Comparison of ENCODE assay signal across 11 cellular contexts in the genomic region with DNA sequence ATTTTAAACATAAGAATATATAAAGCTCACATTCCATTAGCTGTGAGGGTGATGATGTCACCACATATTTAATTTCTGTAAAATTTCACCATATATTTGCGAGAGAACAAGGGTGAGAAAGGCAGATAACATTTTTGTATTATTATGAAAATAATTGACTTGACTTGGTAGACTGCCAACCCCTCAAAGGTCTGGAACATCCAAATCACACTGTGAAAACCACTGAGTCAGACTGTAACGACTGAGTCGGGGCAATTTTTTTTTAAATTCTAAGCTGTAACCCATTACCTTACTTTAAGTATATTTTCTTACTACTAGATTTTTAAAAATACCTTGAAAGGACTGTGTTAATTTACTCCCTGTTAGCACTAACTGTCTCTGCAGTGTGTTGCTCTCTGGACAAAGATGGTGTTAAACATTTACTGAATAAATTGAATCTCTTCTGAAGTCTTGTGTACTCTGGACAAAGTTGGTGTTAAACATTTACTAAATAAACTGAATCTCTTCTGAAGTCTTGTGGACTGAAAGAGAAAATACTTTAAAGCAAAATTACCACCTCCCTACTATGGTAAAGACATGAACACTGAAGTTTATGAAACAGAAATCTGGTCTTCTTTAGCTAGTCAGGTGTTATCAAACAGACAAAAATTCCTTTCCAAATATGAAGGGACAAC. TPM values are rescaled to one million over a fixed set of nuclear protein-coding genes. Genes with fewer than 3 reads are reported as not detected.
DNase-seq lines count a peak whose midpoint lies in the region; ATAC-seq and TF ChIP-seq lines count a peak whose summit lies in the region.
"Had no signal": no experiment of that assay in that cellular context is flagged by ENCODE, and none has a peak within 500 bp of the region (broad histone marks: within the 10 kb centered on the region; RNA-seq: fewer than 3 reads in every experiment).

No MANE protein-coding gene starts in this region.

- WGBS in stomach, 5 donors, result 8 to 32% (median 22%) methylated on average over 3 of the region's 3 CpGs
- 25 to 27% methylated on average over 3 of the region's 3 CpGs for WGBS in tibial nerve, 2 donors

- H3K4me3 ChIP-seq in colonic mucosa, result no peak overlapping the region
- no peak overlapping the region for H3K4me3 ChIP-seq in stomach
- H3K4me3 ChIP-seq in tibial nerve, result no peak overlapping the region
- H3K4me3 ChIP-seq: vagina had no signal

- no peaks in the 10 kb centered on the region for H3K36me3 ChIP-seq in colonic mucosa
- H3K36me3 ChIP-seq in stomach, result no peaks in the 10 kb centered on the region
- no peaks in the 10 kb centered on the region for H3K36me3 ChIP-seq in tibial nerve
- H3K36me3 ChIP-seq: vagina had no signal

- no peak overlapping the region for H3K4me3 Mint-ChIP-seq in stimulated activated effector memory CD8-positive, alpha-beta T cell treated with anti-CD3 and anti-CD28 coated beads, Interleukin-12 subunit alpha, Interleukin-12 subunit beta, amount 100 ng/mL, for 72 hours
- H3K4me3 Mint-ChIP-seq: naive B cell had no signal

- H3K36me3 Mint-ChIP-seq in stimulated activated effector memory CD8-positive, alpha-beta T cell treated with anti-CD3 and anti-CD28 coated beads, Interleukin-12 subunit alpha, Interleukin-12 subunit beta, amount 100 ng/mL, for 72 hours, result peaks cover 4% of the 10 kb centered on the region
- H3K36me3 Mint-ChIP-seq: naive B cell had no signal

- H3K27me3 ChIP-seq in colonic mucosa (no peaks in the 10 kb centered on the region), stomach (no peaks in the 10 kb centered on the region), tibial nerve (no peaks in the 10 kb centered on the region)
- H3K27me3 ChIP-seq: vagina had no signal

- ATAC-seq in GM21381 (IDR thresholded peaks at IDR 0.05; ENCODE audit: unreplicated experiment) (peak; percentile 56), HG03196 (IDR thresholded peaks at IDR 0.05; ENCODE audit: unreplicated experiment) (peak; percentile 59)
- no peak for ATAC-seq in stimulated activated effector memory CD8-positive, alpha-beta T cell treated with anti-CD3 and anti-CD28 coated beads, Interleukin-12 subunit alpha, Interleukin-12 subunit beta, amount 100 ng/mL, for 72 hours

- intact Hi-C loops in colonic mucosa (cut with DNase I) (no loop called here), stomach (cut with DNase I; ENCODE audit: low total_unique reads) (no loop called here)

- no peaks in the 10 kb centered on the region for H3K9me3 Mint-ChIP-seq in stimulated activated effector memory CD8-positive, alpha-beta T cell treated with anti-CD3 and anti-CD28 coated beads, Interleukin-12 subunit alpha, Interleukin-12 subunit beta, amount 100 ng/mL, for 72 hours
- H3K9me3 Mint-ChIP-seq: naive B cell had no signal

- H3K27ac Mint-ChIP-seq in stimulated activated effector memory CD8-positive, alpha-beta T cell treated with anti-CD3 and anti-CD28 coated beads, Interleukin-12 subunit alpha, Interleukin-12 subunit beta, amount 100 ng/mL, for 72 hours, result no peak overlapping the region

- peaks cover 42% of the 10 kb centered on the region for H3K4me1 Mint-ChIP-seq in stimulated activated effector memory CD8-positive, alpha-beta T cell treated with anti-CD3 and anti-CD28 coated beads, Interleukin-12 subunit alpha, Interleukin-12 subunit beta, amount 100 ng/mL, for 72 hours

- TF ChIP-seq EP300 in stomach (IDR thresholded peaks at IDR 0.05) (no peak), tibial nerve (IDR thresholded peaks at IDR 0.05) (no peak)

- TF ChIP-seq CTCF in colonic mucosa (IDR thresholded peaks at IDR 0.05), result no peak
- TF ChIP-seq CTCF in stomach (IDR thresholded peaks at IDR 0.05), result no peak
- no peak for TF ChIP-seq CTCF in tibial nerve (IDR thresholded peaks at IDR 0.05)

- H3K9me3 ChIP-seq in colonic mucosa, result no peaks in the 10 kb centered on the region
- no peaks in the 10 kb centered on the region for H3K9me3 ChIP-seq in stomach
- no peaks in the 10 kb centered on the region for H3K9me3 ChIP-seq in tibial nerve
- H3K9me3 ChIP-seq: vagina had no signal

- peak overlapping the region in 1 of 2 donors; percentile 32 for H3K9ac ChIP-seq in colonic mucosa (ENCODE audit: low read depth in 2 of 2, low read length in 2 of 2)

- H3K4me1 ChIP-seq in colonic mucosa, result no peaks in the 10 kb centered on the region
- H3K4me1 ChIP-seq in stomach, result peaks cover 38 to 84% (median 51%) of the 10 kb centered on the region in 4 donors
- peaks cover 0 to 30% (median 13%) of the 10 kb centered on the region in 4 donors for H3K4me1 ChIP-seq in tibial nerve

- peak overlapping the region; percentile 47 for H3K27ac ChIP-seq in colonic mucosa
- peak overlapping the region in 3 of 5 donors; percentile 41 to 90 (median 47) for H3K27ac ChIP-seq in stomach
- no peak overlapping the region for H3K27ac ChIP-seq in tibial nerve
- H3K27ac ChIP-seq: vagina had no signal

- no peak for TF ChIP-seq POLR2A in stomach (IDR thresholded peaks at IDR 0.05)
- no peak for TF ChIP-seq POLR2A in tibial nerve (IDR thresholded peaks at IDR 0.05)

- DNase-seq in colonic mucosa (no peak), stomach (no peak), tibial nerve (ENCODE audit: low spot score in 2 of 2) (no peak), DMS 273 treated with DMSO at 0.1 percent for 48 hours (lab: John Stamatoyannopoulos, UW) (no peak)
- DNase-seq in stimulated activated effector memory CD8-positive, alpha-beta T cell treated with anti-CD3 and anti-CD28 coated beads, Interleukin-12 subunit alpha, Interleukin-12 subunit beta, amount 100 ng/mL, for 72 hours (ENCODE audit: low spot score in 2 of 2), result no peak
- DNase-seq: activated gamma-delta T cell treated with Interleukin-2 at 50 U/mL for 16 hours, naive B cell, NCI-H2171 treated with DMSO at 0.1 percent for 48 hours had no signal

RNA-seq across cellular contexts. Expression of a gene that starts 14.1 kb away (rescaled TPM):
- total RNA-seq in colonic mucosa, result 10 to 100 TPM; 68.5 to 82.0 TPM
- total RNA-seq in stomach, result 10 to 100 TPM; 11.1 to 60.5 (median 40.4) TPM
- polyA plus RNA-seq in stomach, result 1 to 10 TPM; 3.5 to 5.5 (median 4.0) TPM
- total RNA-seq in tibial nerve, result 10 to 100 TPM; 29.4 to 33.3 (median 31.7) TPM

Comparison
In these comparisons a context has a peak if more than half of its experiments do, and no peak if none do; other contexts are left out.
1. H3K27ac ChIP-seq: peak in colonic mucosa (single experiment) and stomach (3 of 5); none in tibial nerve (0 of 4).